Comparison of ENCODE assay signal across 8 cellular contexts in the genomic region with DNA sequence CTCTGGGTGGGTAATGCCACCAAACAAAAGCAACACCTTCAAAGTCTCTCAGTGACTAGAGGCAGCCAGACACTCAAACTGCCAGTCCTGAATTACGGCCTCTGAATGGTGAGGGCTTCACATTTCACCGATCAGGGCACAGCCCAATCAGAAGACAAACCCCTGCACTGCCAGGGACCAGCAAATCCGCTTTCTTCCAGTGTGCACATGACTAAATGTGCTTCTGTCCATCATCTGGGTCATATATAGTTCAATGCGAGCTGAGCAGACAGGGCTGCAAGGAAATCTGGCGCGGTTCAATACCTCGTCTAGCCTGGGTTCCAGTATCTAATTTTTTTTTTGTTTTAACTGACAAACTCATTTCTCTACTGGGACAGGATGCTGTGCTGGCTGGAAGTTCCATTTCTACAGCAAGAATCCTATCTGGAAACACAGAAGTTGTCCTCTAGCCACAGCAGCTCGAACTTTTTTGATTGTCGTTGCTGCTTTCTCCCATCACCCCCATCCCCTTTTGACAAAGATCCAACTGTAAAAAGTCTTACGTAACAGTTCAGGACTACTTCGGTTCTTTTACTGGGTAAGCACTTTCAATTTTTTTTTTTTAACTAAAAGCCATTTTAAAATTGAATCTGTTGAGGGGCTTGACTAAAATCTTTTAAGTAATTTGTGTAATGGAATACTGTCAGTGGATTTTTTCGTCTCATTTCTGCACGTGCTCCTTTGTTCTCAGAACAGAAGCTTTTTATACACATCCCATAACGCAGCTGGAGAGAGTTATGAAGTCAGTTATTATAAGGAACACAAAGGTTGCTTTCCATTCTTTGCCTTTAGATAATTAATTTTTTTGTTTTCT.
DNase-seq lines count a peak whose midpoint lies in the region; ATAC-seq, FAIRE-seq and TF ChIP-seq lines count a peak whose summit lies in the region.

No MANE protein-coding gene starts in this region.

- TF ChIP-seq EP300 in K562 (IDR thresholded peaks at IDR 0.05; ENCODE audit: low read length), result peak; percentile 51; the same call in 1 of the 2 replicates

- no peaks in the 10 kb centered on the region; the same call in 2 of the 3 replicates for H3K36me3 Mint-ChIP-seq in GM23338 (ENCODE audit: low read depth)

- peak; percentile 97 for DNase-seq in G401 (ENCODE audit: low spot score)
- DNase-seq in GM23338 (ENCODE audit: low spot score), result peak; percentile 55
- peak; percentile 91 for DNase-seq in LNCaP clone FGC (ENCODE audit: low read depth)
- DNase-seq in RWPE2 (ENCODE audit: low spot score), result peak; percentile 87
- DNase-seq in K562 (ENCODE audit: extremely low read depth in 1 of 4, low spot score in 3 of 4), result peak; percentile 23 to 88 (median 55)
- DNase-seq in hippocampal formation (lab: John Stamatoyannopoulos, UW), result peak; percentile 77 to 85
- peak; percentile 89 for DNase-seq in pulmonary artery endothelial cell (ENCODE audit: low read depth, low spot score)

- peak overlapping the region; percentile 96 for H3K27ac Mint-ChIP-seq in GM23338

- H3K4me1 Mint-ChIP-seq in GM23338, result peaks cover 46% of the 10 kb centered on the region

- H3K36me3 ChIP-seq in GM23338 (ENCODE audit: insufficient read depth), result no peaks in the 10 kb centered on the region
- H3K36me3 ChIP-seq in RWPE2 (ENCODE audit: low read depth), result no peaks in the 10 kb centered on the region
- peaks cover 2% of the 10 kb centered on the region; the same call in 2 of the 3 replicates for H3K36me3 ChIP-seq in K562 (ENCODE audit: control insufficient read depth, insufficient read depth, low read length)

- peak; percentile 66; the same call in 1 of the 2 replicates for TF ChIP-seq POLR2A in K562 (conservative IDR thresholded peaks at IDR 0.05)

- TSS peak; percentile 81 for BruUV-seq in K562 (replicated peaks; lab: Mats Ljungman, UMichigan)

- H3K4me3 Mint-ChIP-seq in GM23338, result peak overlapping the region; percentile 53; the same call in 1 of the 3 replicates

- peak overlapping the region; percentile 52 for H3K27ac ChIP-seq in GM23338 (ENCODE audit: low read depth)
- peak overlapping the region; percentile 100 for H3K27ac ChIP-seq in RWPE2 (ENCODE audit: poor library complexity, severe bottlenecking)
- H3K27ac ChIP-seq in K562 (ENCODE audit: extremely low read depth, low read depth, low read length), result peak overlapping the region; percentile 86

- H3K9me3 ChIP-seq in RWPE2 (ENCODE audit: severe bottlenecking) (no peaks in the 10 kb centered on the region), K562 (replicated peaks; ENCODE audit: control insufficient read depth, insufficient read depth, low read depth, low read length) (no peaks in the 10 kb centered on the region)

- H3K9me1 ChIP-seq in K562 (ENCODE audit: control insufficient read depth, insufficient read depth, low read length), result no peaks in the 10 kb centered on the region

- POLR2A ChIA-PET in K562 (lab: Yijun Ruan, JAX), result interaction anchor here (0.7 to 3.1 kb wide), 14 partner anchors 7 to 174 kb away, joined by 3 to 16 read pairs (median 4); no protein-coding TSS in a partner anchor

- no peaks in the 10 kb centered on the region for H3K9me3 Mint-ChIP-seq in GM23338

- H3K9me2 ChIP-seq in GM23338 (ENCODE audit: insufficient read depth), result no peaks in the 10 kb centered on the region

- TF ChIP-seq CTCF in GM23338 (conservative IDR thresholded peaks at IDR 0.05; ENCODE audit: low read depth in 2 of 2) (no peak), LNCaP clone FGC (IDR thresholded peaks at IDR 0.05; ENCODE audit: control insufficient read depth, extremely low read depth, insufficient read depth) (no peak), RWPE2 (IDR thresholded peaks at IDR 0.05; ENCODE audit: poor library complexity, severe bottlenecking) (no peak), K562 (IDR thresholded peaks at IDR 0.05 in 2 of 3, conservative IDR thresholded peaks at IDR 0.05 in 1 of 3; ENCODE audit: insufficient read depth in 2 of 3, low read depth in 1 of 3, low read length in 3 of 3) (no peak)

- H3F3A ChIP-seq in GM23338 (replicated peaks; ENCODE audit: low read depth), result no peaks in the 10 kb centered on the region

- in situ Hi-C loops in G401 (cut with HindIII; ENCODE audit: low sequenced_read_pairs) (no loop called here), K562 (cut with MboI) (no loop called here)

- FAIRE-seq in K562 (lab: Jason Lieb, UNC), result peak; percentile 91

- peaks cover 4% of the 10 kb centered on the region for H3K27me3 Mint-ChIP-seq in GM23338 (ENCODE audit: insufficient read depth, low read depth, poor library complexity)

- H4K20me1 ChIP-seq in GM23338 (replicated peaks; ENCODE audit: insufficient read depth), result no peaks in the 10 kb centered on the region
- H4K20me1 ChIP-seq in K562 (replicated peaks; ENCODE audit: control insufficient read depth, insufficient read depth, low read length), result no peaks in the 10 kb centered on the region

- CTCF ChIA-PET in K562 (lab: Yijun Ruan, JAX; ENCODE audit: low intra/inter-chr PET ratio), result no interaction called here

- H3K9ac ChIP-seq in K562 (ENCODE audit: insufficient read depth in 1 of 2, low read depth in 2 of 2, low read length in 2 of 2), result peak overlapping the region; percentile 63 to 75; a peak in 3 of 4 replicates

- H3K4me2 ChIP-seq in GM23338 (peak overlapping the region; percentile 61), K562 (ENCODE audit: insufficient read depth, low read length) (peak overlapping the region; percentile 83)

- H3K4me3 ChIP-seq in GM23338, result peak overlapping the region; percentile 34
- H3K4me3 ChIP-seq in LNCaP clone FGC (ENCODE audit: low read depth, low read length), result peak overlapping the region; percentile 59
- H3K4me3 ChIP-seq in RWPE2 (ENCODE audit: severe bottlenecking), result peak overlapping the region; percentile 43
- peak overlapping the region; percentile 39 for H3K4me3 ChIP-seq in K562

- H3K79me2 ChIP-seq in GM23338 (replicated peaks; ENCODE audit: insufficient read depth) (peaks cover 16% of the 10 kb centered on the region), K562 (ENCODE audit: control insufficient read depth, insufficient read depth, low read length) (peaks cover 84% of the 10 kb centered on the region)

- ATAC-seq in GM23338 (peak; percentile 86), RWPE2 (ENCODE audit: low read depth) (peak; percentile 90), K562 (peak; percentile 89), GM19324 (IDR thresholded peaks at IDR 0.05; ENCODE audit: low FRiP score, unreplicated experiment) (no peak)

- H3K27me3 ChIP-seq in GM23338 (ENCODE audit: insufficient read depth) (no peaks in the 10 kb centered on the region), RWPE2 (ENCODE audit: insufficient read depth, poor library complexity, severe bottlenecking) (no peaks in the 10 kb centered on the region), K562 (ENCODE audit: control insufficient read depth in 2 of 2, insufficient read depth in 2 of 2, low read length in 2 of 2) (no peaks in the 10 kb centered on the region)

- WGBS in K562 (ENCODE audit: insufficient coverage, low coverage, missing lambda C conversion rate), result 2% methylated on average over 14 of the region's 14 CpGs

- H3K4me1 ChIP-seq in GM23338 (ENCODE audit: insufficient read depth), result peaks cover 35% of the 10 kb centered on the region
- H3K4me1 ChIP-seq in RWPE2 (ENCODE audit: insufficient read depth, poor library complexity, severe bottlenecking), result peaks cover 27% of the 10 kb centered on the region
- peaks cover 0 to 34% of the 10 kb centered on the region in 2 experiments; a peak in 4 of 5 replicates for H3K4me1 ChIP-seq in K562 (replicated peaks in 1 of 2; ENCODE audit: control insufficient read depth in 2 of 2, insufficient read depth in 2 of 2, low read length in 2 of 2)

- intact Hi-C loops in K562 (cut with micrococcal nuclease), result loop anchor here (2.0 kb wide), 1 partner anchor 40 kb away; no protein-coding TSS in a partner anchor

- no peak overlapping the region for H2AFZ ChIP-seq in GM23338
- H2AFZ ChIP-seq in K562 (ENCODE audit: low read depth, low read length), result peak overlapping the region; percentile 85

- no peak for TF ChIP-seq RAD21 in K562 (CRISPR knock-in tag; conservative IDR thresholded peaks at IDR 0.05 in 1 of 2, IDR thresholded peaks at IDR 0.05 in 1 of 2)

TF ChIP-seq in GM23338, 12 proteins besides CTCF, POLR2A, EP300 and RAD21 (continues in another document):
- no peak for TF ChIP-seq EZH2phosphoT487 (IDR thresholded peaks at IDR 0.05; ENCODE audit: unreplicated experiment)
- TF ChIP-seq ZNF114 (CRISPR knock-in tag; IDR thresholded peaks at IDR 0.05), result no peak
- no peak for TF ChIP-seq STAT1 (IDR thresholded peaks at IDR 0.05; ENCODE audit: unreplicated experiment)

TF ChIP-seq in K562, 482 proteins besides CTCF, POLR2A, EP300 and RAD21 (continues in another document):
- TF ChIP-seq TRIM28 (IDR thresholded peaks at IDR 0.05), result no peak
- no peak for TF ChIP-seq ZNF212 (CRISPR knock-in tag; IDR thresholded peaks at IDR 0.05)
- TF ChIP-seq POU5F1 (IDR thresholded peaks at IDR 0.05; ENCODE audit: borderline replicate concordance, low read depth, low read length, partially characterized antibody), result no peak
- peak in 1 of 2 experiments; percentile 38; a peak in 1 of 4 replicates for TF ChIP-seq RCOR1 (IDR thresholded peaks at IDR 0.05; ENCODE audit: borderline replicate concordance in 1 of 2, low read depth in 2 of 2, low read length in 2 of 2)
- TF ChIP-seq, protein P1, sequence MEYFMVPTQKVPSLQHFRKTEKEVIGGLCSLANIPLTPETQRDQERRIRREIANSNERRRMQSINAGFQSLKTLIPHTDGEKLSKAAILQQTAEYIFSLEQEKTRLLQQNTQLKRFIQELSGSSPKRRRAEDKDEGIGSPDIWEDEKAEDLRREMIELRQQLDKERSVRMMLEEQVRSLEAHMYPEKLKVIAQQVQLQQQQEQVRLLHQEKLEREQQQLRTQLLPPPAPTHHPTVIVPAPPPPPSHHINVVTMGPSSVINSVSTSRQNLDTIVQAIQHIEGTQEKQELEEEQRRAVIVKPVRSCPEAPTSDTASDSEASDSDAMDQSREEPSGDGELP (CRISPR knock-in tag; IDR thresholded peaks at IDR 0.05; ENCODE audit: borderline replicate concordance), result no peak
